In the genomic region with DNA sequence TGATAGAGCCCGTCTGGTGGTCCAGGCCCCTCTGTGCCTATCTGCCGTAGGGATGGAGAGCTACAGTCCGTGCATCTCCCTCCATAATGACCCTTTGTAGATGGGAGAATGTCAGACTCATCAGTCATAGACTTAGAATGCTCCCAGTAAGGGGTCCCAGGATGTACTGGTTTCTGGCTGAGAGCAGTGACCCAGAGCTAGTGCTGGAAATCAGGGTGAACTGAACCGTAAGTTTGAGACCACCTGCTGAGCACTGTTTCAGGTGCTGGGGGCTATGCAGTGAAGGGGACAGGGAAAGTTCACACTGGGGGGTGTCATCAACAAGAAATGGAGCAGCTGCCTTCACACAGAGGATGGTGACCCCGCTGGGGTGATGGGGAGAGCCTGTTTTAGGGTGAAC, we compare ENCODE assay signal across 17 cellular contexts. TPM values are rescaled to one million over a fixed set of nuclear protein-coding genes. Genes with fewer than 3 reads are reported as not detected.
A peak's percentile ranks its signal among the peaks of the same experiment; 100 is the strongest.
DNase-seq lines count a peak whose midpoint lies in the region; ATAC-seq and TF ChIP-seq lines count a peak whose summit lies in the region.
"Had no signal": no experiment of that assay in that cellular context is flagged by ENCODE, and none has a peak within 500 bp of the region (broad histone marks: within the 10 kb centered on the region; RNA-seq: fewer than 3 reads in every experiment).

No MANE protein-coding gene starts in this region.

- H4K91ac ChIP-seq in neuronal stem cell (ENCODE audit: low read depth, low read length, poor library complexity) = no peak overlapping the region

- H3K4me3 ChIP-seq in neuronal stem cell (ENCODE audit: low read length in 2 of 2) = no peak overlapping the region
- no peak overlapping the region for H3K4me3 ChIP-seq in esophagus squamous epithelium
- H3K4me3 ChIP-seq in uterus = no peak overlapping the region
- H3K4me3 ChIP-seq: GM23338, PC-9 had no signal

- H3K9me3 Mint-ChIP-seq in CD14-positive monocyte (peaks cover 0 to 2% (median 0%) of the 10 kb centered on the region in 7 donors), glutamatergic neuron (ENCODE audit: unreplicated experiment) (peaks cover 21% of the 10 kb centered on the region)
- H3K9me3 Mint-ChIP-seq: CD4-positive, CD25-positive, alpha-beta regulatory T cell; GM23338; HFFc6 had no signal

- H3K18ac ChIP-seq in neuronal stem cell (ENCODE audit: low read length) = peak overlapping the region; percentile 5

- no peak overlapping the region for H3K23ac ChIP-seq in neuronal stem cell (ENCODE audit: low read depth, low read length, poor library complexity)

- H2AFZ ChIP-seq in neuronal stem cell (ENCODE audit: low read length) = no peak overlapping the region
- H2AFZ ChIP-seq: GM23338, PC-9 had no signal

- no CpG with 5 or more reads among the region's 5 CpGs for whole genome bisulfite sequencing in neuronal stem cell (ENCODE audit: extremely low coverage in 2 of 2, insufficient read length in 2 of 2, insufficient replicate concordance in 1 of 2), 2 donors
- WGBS in esophagus squamous epithelium, 2 donors = 74 to 85% methylated on average over 2 to 3 of the region's 5 CpGs

- intact Hi-C loops in CD14-positive monocyte (cut with micrococcal nuclease) (no loop called here), esophagus squamous epithelium (cut with DNase I) (no loop called here), uterus (cut with DNase I; ENCODE audit: low total_unique reads) (no loop called here)

- no peak overlapping the region for H2BK15ac ChIP-seq in neuronal stem cell (ENCODE audit: low read length)

- H3K79me1 ChIP-seq in neuronal stem cell (ENCODE audit: low read depth, low read length) = peaks cover 2% of the 10 kb centered on the region

- H3K36me3 ChIP-seq in neuronal stem cell (replicated peaks in 1 of 2; ENCODE audit: control insufficient read depth in 2 of 2, insufficient read depth in 2 of 2, low read length in 2 of 2) = no peaks in the 10 kb centered on the region
- no peaks in the 10 kb centered on the region for H3K36me3 ChIP-seq in esophagus squamous epithelium
- no peaks in the 10 kb centered on the region for H3K36me3 ChIP-seq in uterus

- TF ChIP-seq CTCF in CD14-positive monocyte (IDR thresholded peaks at IDR 0.05) = no peak
- TF ChIP-seq CTCF in glutamatergic neuron (IDR thresholded peaks at IDR 0.05; ENCODE audit: partially characterized antibody, unreplicated experiment) = no peak
- no peak for TF ChIP-seq CTCF in esophagus squamous epithelium (IDR thresholded peaks at IDR 0.05)
- no peak for TF ChIP-seq CTCF in uterus (IDR thresholded peaks at IDR 0.05)

- H3K27me3 Mint-ChIP-seq in CD14-positive monocyte (ENCODE audit: low read depth in 3 of 3) (peaks cover 0 to 11% (median 2%) of the 10 kb centered on the region in 3 donors), glutamatergic neuron (ENCODE audit: unreplicated experiment) (peaks cover 21% of the 10 kb centered on the region)

- TF ChIP-seq POLR2A in esophagus squamous epithelium (IDR thresholded peaks at IDR 0.05) (no peak), uterus (IDR thresholded peaks at IDR 0.05) (no peak)

- no peaks in the 10 kb centered on the region for H3K9me3 ChIP-seq in neuronal stem cell (replicated peaks in 1 of 2; ENCODE audit: control insufficient read depth in 2 of 2, insufficient read depth in 1 of 2, low read depth in 1 of 2, low read length in 2 of 2)
- H3K9me3 ChIP-seq in esophagus squamous epithelium = no peaks in the 10 kb centered on the region
- no peaks in the 10 kb centered on the region for H3K9me3 ChIP-seq in uterus

- H3K4me1 ChIP-seq in neuronal stem cell (ENCODE audit: control insufficient read depth in 2 of 2, insufficient read depth in 1 of 2, low read depth in 1 of 2, low read length in 2 of 2) = peaks cover 0 to 13% of the 10 kb centered on the region in 2 donors
- H3K4me1 ChIP-seq in esophagus squamous epithelium = peaks cover 13 to 50% (median 16%) of the 10 kb centered on the region in 3 donors
- H3K4me1 ChIP-seq in uterus = no peaks in the 10 kb centered on the region

- peaks cover 25% of the 10 kb centered on the region for H3K4me1 Mint-ChIP-seq in CD14-positive monocyte
- H3K4me1 Mint-ChIP-seq in glutamatergic neuron (ENCODE audit: low read depth, unreplicated experiment) = peaks cover 44% of the 10 kb centered on the region

- ATAC-seq in HG03439 (IDR thresholded peaks at IDR 0.05; ENCODE audit: unreplicated experiment) = no peak

- no peaks in the 10 kb centered on the region for H3K36me3 Mint-ChIP-seq in CD14-positive monocyte
- peaks cover 4% of the 10 kb centered on the region for H3K36me3 Mint-ChIP-seq in glutamatergic neuron (ENCODE audit: unreplicated experiment)
- H3K36me3 Mint-ChIP-seq: CD4-positive, CD25-positive, alpha-beta regulatory T cell had no signal

- H3K9ac ChIP-seq in neuronal stem cell (ENCODE audit: low read depth, low read length, poor library complexity) = no peak overlapping the region

- no peak overlapping the region for H3K14ac ChIP-seq in neuronal stem cell (ENCODE audit: low read length)

- H3K4me3 Mint-ChIP-seq in CD14-positive monocyte (peak overlapping the region in 1 of 2 donors; percentile 74), glutamatergic neuron (ENCODE audit: unreplicated experiment) (peak overlapping the region; percentile 35)
- H3K4me3 Mint-ChIP-seq: CD4-positive, CD25-positive, alpha-beta regulatory T cell; GM23338; HFFc6 had no signal

- H2BK5ac ChIP-seq in neuronal stem cell (ENCODE audit: low read length) = no peak overlapping the region

- TF ChIP-seq EP300 in Ishikawa (IDR thresholded peaks at IDR 0.05; ENCODE audit: borderline replicate concordance) = peak; percentile 71; the same call in 1 of the 2 replicates

- H2AK5ac ChIP-seq in neuronal stem cell (ENCODE audit: low read depth, low read length) = peak overlapping the region; percentile 3

- H3K27me3 ChIP-seq in neuronal stem cell (ENCODE audit: control insufficient read depth in 3 of 3, insufficient read depth in 3 of 3, low read depth in 1 of 3, low read length in 3 of 3) (peaks cover 0 to 16% (median 0%) of the 10 kb centered on the region in 3 experiments), esophagus squamous epithelium (peaks cover 0 to 45% (median 0%) of the 10 kb centered on the region in 4 donors), uterus (no peaks in the 10 kb centered on the region)

- H3K4ac ChIP-seq in neuronal stem cell (ENCODE audit: low read length) = no peak overlapping the region

- no peak overlapping the region for H4K8ac ChIP-seq in neuronal stem cell (ENCODE audit: low read depth, low read length)

- no peak overlapping the region for H3K4me2 ChIP-seq in neuronal stem cell (ENCODE audit: insufficient read depth, low read length, poor library complexity, severe bottlenecking)
- H3K4me2 ChIP-seq: GM23338, PC-9 had no signal

- no peak for TF ChIP-seq RAD21 in Ishikawa (IDR thresholded peaks at IDR 0.05; ENCODE audit: low read depth)

- no peak overlapping the region for H2BK120ac ChIP-seq in neuronal stem cell (ENCODE audit: low read depth, low read length)

- H3K27ac Mint-ChIP-seq in CD14-positive monocyte = peak overlapping the region in 6 of 7 donors; percentile 69 to 91 (median 72)
- H3K27ac Mint-ChIP-seq in glutamatergic neuron (ENCODE audit: unreplicated experiment) = peak overlapping the region; percentile 7
- H3K27ac Mint-ChIP-seq: GM23338, HFFc6 had no signal

- DNase-seq in CD14-positive monocyte (ENCODE audit: low spot score) = no peak
- no peak for DNase-seq in glutamatergic neuron
- no peak for DNase-seq in neuronal stem cell (ENCODE audit: low spot score)
- no peak for DNase-seq in DMS153 (lab: John Stamatoyannopoulos, UW)
- DNase-seq in esophagus squamous epithelium (lab: John Stamatoyannopoulos, UW) = no peak
- DNase-seq in uterus = no peak
- DNase-seq: Calu3, HFFc6, NCI-H1105, NCI-H1694 treated with DMSO at 0.1 percent for 48 hours, PC-9, SHP77 had no signal

- no peak overlapping the region for H2BK12ac ChIP-seq in neuronal stem cell (ENCODE audit: low read length)

- H3K27ac ChIP-seq in neuronal stem cell (replicated peaks; ENCODE audit: low read length) (no peak overlapping the region), esophagus squamous epithelium (peak overlapping the region in 2 of 4 donors; percentile 21 to 29), uterus (no peak overlapping the region)
- H3K27ac ChIP-seq: PC-9 had no signal

TF ChIP-seq in Ishikawa, 13 proteins besides CTCF, POLR2A, EP300 and RAD21 (continues in another document):
- TF ChIP-seq, protein P1, sequence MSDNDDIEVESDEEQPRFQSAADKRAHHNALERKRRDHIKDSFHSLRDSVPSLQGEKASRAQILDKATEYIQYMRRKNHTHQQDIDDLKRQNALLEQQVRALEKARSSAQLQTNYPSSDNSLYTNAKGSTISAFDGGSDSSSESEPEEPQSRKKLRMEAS (IDR thresholded peaks at IDR 0.05) = no peak
- TF ChIP-seq, protein P2, sequence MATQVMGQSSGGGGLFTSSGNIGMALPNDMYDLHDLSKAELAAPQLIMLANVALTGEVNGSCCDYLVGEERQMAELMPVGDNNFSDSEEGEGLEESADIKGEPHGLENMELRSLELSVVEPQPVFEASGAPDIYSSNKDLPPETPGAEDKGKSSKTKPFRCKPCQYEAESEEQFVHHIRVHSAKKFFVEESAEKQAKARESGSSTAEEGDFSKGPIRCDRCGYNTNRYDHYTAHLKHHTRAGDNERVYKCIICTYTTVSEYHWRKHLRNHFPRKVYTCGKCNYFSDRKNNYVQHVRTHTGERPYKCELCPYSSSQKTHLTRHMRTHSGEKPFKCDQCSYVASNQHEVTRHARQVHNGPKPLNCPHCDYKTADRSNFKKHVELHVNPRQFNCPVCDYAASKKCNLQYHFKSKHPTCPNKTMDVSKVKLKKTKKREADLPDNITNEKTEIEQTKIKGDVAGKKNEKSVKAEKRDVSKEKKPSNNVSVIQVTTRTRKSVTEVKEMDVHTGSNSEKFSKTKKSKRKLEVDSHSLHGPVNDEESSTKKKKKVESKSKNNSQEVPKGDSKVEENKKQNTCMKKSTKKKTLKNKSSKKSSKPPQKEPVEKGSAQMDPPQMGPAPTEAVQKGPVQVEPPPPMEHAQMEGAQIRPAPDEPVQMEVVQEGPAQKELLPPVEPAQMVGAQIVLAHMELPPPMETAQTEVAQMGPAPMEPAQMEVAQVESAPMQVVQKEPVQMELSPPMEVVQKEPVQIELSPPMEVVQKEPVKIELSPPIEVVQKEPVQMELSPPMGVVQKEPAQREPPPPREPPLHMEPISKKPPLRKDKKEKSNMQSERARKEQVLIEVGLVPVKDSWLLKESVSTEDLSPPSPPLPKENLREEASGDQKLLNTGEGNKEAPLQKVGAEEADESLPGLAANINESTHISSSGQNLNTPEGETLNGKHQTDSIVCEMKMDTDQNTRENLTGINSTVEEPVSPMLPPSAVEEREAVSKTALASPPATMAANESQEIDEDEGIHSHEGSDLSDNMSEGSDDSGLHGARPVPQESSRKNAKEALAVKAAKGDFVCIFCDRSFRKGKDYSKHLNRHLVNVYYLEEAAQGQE (IDR thresholded peaks at IDR 0.05; ENCODE audit: low read depth) = no peak
- TF ChIP-seq TCF12 (IDR thresholded peaks at IDR 0.05; ENCODE audit: low read depth) = peak; percentile 83
- no peak for TF ChIP-seq EGR1 (IDR thresholded peaks at IDR 0.05)
- TF ChIP-seq CEBPB (IDR thresholded peaks at IDR 0.05) = no peak
- no peak for TF ChIP-seq TEAD4 (IDR thresholded peaks at IDR 0.05)

RNA-seq across cellular contexts. Expression of gene SLC6A12, which starts 34.1 kb away (rescaled TPM):
- polyA plus RNA-seq in CD14-positive monocyte = 1 to 10 TPM; 5.7 to 8.0 TPM
- 0.64 TPM for total RNA-seq in glutamatergic neuron (ENCODE audit: unreplicated experiment)
- 0.18 TPM for polyA plus RNA-seq in neuronal stem cell (2013, experiment 1 of 2)
- 0.22 TPM for polyA plus RNA-seq in neuronal stem cell (2013, experiment 2 of 2)
- total RNA-seq in esophagus squamous epithelium = under 1 TPM in 1 of 4 donors, not detected in 3; 0.57 TPM
- total RNA-seq in uterus = 1 to 10 TPM in 1 of 4 donors, under 1 TPM in 1, not detected in 2; 0.28 to 2.4 TPM
- total RNA-seq: A673; CD4-positive, CD25-positive, alpha-beta regulatory T cell; HFFc6; PC-9 had no signal
- polyA plus RNA-seq: CD4-positive, CD25-positive, alpha-beta regulatory T cell; GM23338 had no signal
